In genomic region chr2:10449481-10449831, GRCh38 we compare ENCODE assay signal across 9 cellular contexts. TPM values are rescaled to one million over a fixed set of nuclear protein-coding genes. Genes with fewer than 3 reads are reported as not detected.
A peak's percentile ranks its signal among the peaks of the same experiment; 100 is the strongest.
DNase-seq lines count a peak whose midpoint lies in the region; ATAC-seq, FAIRE-seq and TF ChIP-seq lines count a peak whose summit lies in the region.
"Had no signal": no experiment of that assay in that cellular context is flagged by ENCODE, and none has a peak within 500 bp of the region (broad histone marks: within the 10 kb centered on the region; RNA-seq: fewer than 3 reads in every experiment).

No MANE protein-coding gene starts in this region.

- TF ChIP-seq EP300 in ovary (IDR thresholded peaks at IDR 0.05) = no peak

- H3K27ac Mint-ChIP-seq in Caco-2 (ENCODE audit: unreplicated experiment) = peak overlapping the region; percentile 87

- TF ChIP-seq CTCF in Caco-2 (IDR thresholded peaks at IDR 0.05; ENCODE audit: insufficient read depth in 1 of 2, low read depth in 1 of 2, low read length in 1 of 2, severe bottlenecking in 1 of 2, unreplicated experiment in 1 of 2) = no peak
- no peak for TF ChIP-seq CTCF in OCI-LY7 (conservative IDR thresholded peaks at IDR 0.05; ENCODE audit: low read length)
- no peak for TF ChIP-seq CTCF in endothelial cell of umbilical vein (IDR thresholded peaks at IDR 0.05; ENCODE audit: extremely low read depth in 1 of 2, insufficient read depth in 1 of 2, low read depth in 1 of 2, low read length in 2 of 2)
- TF ChIP-seq CTCF in ovary (IDR thresholded peaks at IDR 0.05) = no peak

- CTCF ChIA-PET in Caco-2 (lab: Charles Lee) (interaction anchor here (0.5 to 1.3 kb wide), 7 partner anchors 15 to 1769 kb away, joined by 3 to 17 read pairs (median 6); no protein-coding TSS in a partner anchor), OCI-LY7 (lab: Charles Lee; ENCODE audit: unreplicated experiment) (no interaction called here), endothelial cell of umbilical vein (lab: Charles Lee) (interaction anchor here (1.6 to 7.4 kb wide), 2 partner anchors 207 to 210 kb away, joined by 3 to 52 read pairs; no protein-coding TSS in a partner anchor)

- no peaks in the 10 kb centered on the region for H3K27me3 ChIP-seq in Caco-2 (replicated peaks; ENCODE audit: control insufficient read depth, insufficient read depth, low read length)
- no peaks in the 10 kb centered on the region for H3K27me3 ChIP-seq in endothelial cell of umbilical vein (ENCODE audit: control insufficient read depth in 2 of 2, insufficient read depth in 2 of 2, low read length in 2 of 2)
- H3K27me3 ChIP-seq in ovary = no peaks in the 10 kb centered on the region
- H3K27me3 ChIP-seq: right atrium auricular region had no signal

- H3K36me3 ChIP-seq in Caco-2 (ENCODE audit: control insufficient read depth, insufficient read depth, low read length) = no peaks in the 10 kb centered on the region
- H3K36me3 ChIP-seq in OCI-LY7 (ENCODE audit: insufficient read depth, low read length) = peaks cover 25% of the 10 kb centered on the region
- H3K36me3 ChIP-seq in endothelial cell of umbilical vein (ENCODE audit: control insufficient read depth in 2 of 2, extremely low read depth in 1 of 2, insufficient read depth in 2 of 2, low read length in 2 of 2) = peaks cover 0 to under 1% of the 10 kb centered on the region in 2 experiments
- H3K36me3 ChIP-seq in ovary = no peaks in the 10 kb centered on the region

- no peak for TF ChIP-seq POLR2A in endothelial cell of umbilical vein (IDR thresholded peaks at IDR 0.05; ENCODE audit: low read depth, low read length)
- TF ChIP-seq POLR2A in ovary (IDR thresholded peaks at IDR 0.05) = no peak

- peaks cover 15% of the 10 kb centered on the region for H3K4me1 Mint-ChIP-seq in Caco-2 (ENCODE audit: low read depth, unreplicated experiment)

- H3K79me2 ChIP-seq in OCI-LY7 (ENCODE audit: insufficient read depth, low read depth, low read length) (peaks cover 33% of the 10 kb centered on the region), endothelial cell of umbilical vein (ENCODE audit: control insufficient read depth, insufficient read depth, low read length) (peaks cover 36% of the 10 kb centered on the region)

- no peak for ATAC-seq in HG03460 (IDR thresholded peaks at IDR 0.05; ENCODE audit: unreplicated experiment)
- no peak for ATAC-seq in GM18861 (IDR thresholded peaks at IDR 0.05; ENCODE audit: unreplicated experiment)

- peak overlapping the region; percentile 98 for H3K4me2 ChIP-seq in OCI-LY7 (ENCODE audit: low read length)
- peak overlapping the region; percentile 67 for H3K4me2 ChIP-seq in endothelial cell of umbilical vein (ENCODE audit: insufficient read depth, low read length)

- H3K9me1 ChIP-seq in endothelial cell of umbilical vein (replicated peaks; ENCODE audit: control insufficient read depth, extremely low read depth, insufficient read depth, low read length) = no peaks in the 10 kb centered on the region

- peak; percentile 53 for FAIRE-seq in endothelial cell of umbilical vein (lab: Jason Lieb, UNC)

- peak overlapping the region; percentile 97 for H3K4me3 ChIP-seq in Caco-2 (ENCODE audit: low read depth, low read length)
- peak overlapping the region; percentile 77 for H3K4me3 ChIP-seq in OCI-LY7 (ENCODE audit: low read depth, low read length, poor library complexity, severe bottlenecking)
- H3K4me3 ChIP-seq in endothelial cell of umbilical vein (replicated peaks in 1 of 3; ENCODE audit: insufficient read depth in 1 of 3, low read depth in 1 of 3, low read length in 3 of 3) = peak overlapping the region in 1 of 3 experiments; percentile 46
- peak overlapping the region; percentile 62 for H3K4me3 ChIP-seq in ovary

- dilution Hi-C loops in endothelial cell of umbilical vein (cut with MboI; ENCODE audit: extremely low pct_ligation_motif_present, low sequenced_read_pairs) = no loop called here

- H3K9me3 ChIP-seq in Caco-2 = no peaks in the 10 kb centered on the region
- H3K9me3 ChIP-seq in OCI-LY7 (ENCODE audit: low read length) = no peaks in the 10 kb centered on the region
- no peaks in the 10 kb centered on the region for H3K9me3 ChIP-seq in endothelial cell of umbilical vein (replicated peaks; ENCODE audit: control insufficient read depth, insufficient read depth, low read length)
- H3K9me3 ChIP-seq in ovary = no peaks in the 10 kb centered on the region
- H3K9me3 ChIP-seq: right atrium auricular region had no signal

- BruUV-seq in Caco-2 (replicated peaks; lab: Mats Ljungman, UMichigan) (no TSS peak), OCI-LY7 (replicated peaks; lab: Mats Ljungman, UMichigan) (no TSS peak), endothelial cell of umbilical vein (replicated peaks; lab: Mats Ljungman, UMichigan) (no TSS peak)

- no peaks in the 10 kb centered on the region for H3K9me3 Mint-ChIP-seq in Caco-2 (ENCODE audit: unreplicated experiment)

- POLR2A ChIA-PET in Caco-2 (lab: Charles Lee) = interaction anchor here (0.6 to 1.1 kb wide), 3 partner anchors 143 to 233 kb away, joined by 3 to 4 read pairs (median 3); no protein-coding TSS in a partner anchor
- POLR2A ChIA-PET in OCI-LY7 (lab: Charles Lee) = interaction anchor here (0.6 to 0.7 kb wide), 3 partner anchors 11 to 360 kb away, joined by 3 to 6 read pairs (median 4); no protein-coding TSS in a partner anchor
- POLR2A ChIA-PET in endothelial cell of umbilical vein (lab: Charles Lee) = interaction anchor here (0.7 kb wide), 1 partner anchor 211 kb away, joined by 4 read pairs; no protein-coding TSS in a partner anchor

- H3K4me1 ChIP-seq in Caco-2 (peaks cover 17% of the 10 kb centered on the region), OCI-LY7 (ENCODE audit: insufficient read depth, low read length, poor library complexity, severe bottlenecking) (peaks cover 21% of the 10 kb centered on the region), endothelial cell of umbilical vein (ENCODE audit: control insufficient read depth, extremely low read depth, insufficient read depth, low read length) (peaks cover 28% of the 10 kb centered on the region), ovary (ENCODE audit: insufficient read depth) (no peaks in the 10 kb centered on the region)

- peaks cover 25% of the 10 kb centered on the region for H4K20me1 ChIP-seq in OCI-LY7 (ENCODE audit: insufficient read depth, low read length)
- peaks cover 2% of the 10 kb centered on the region for H4K20me1 ChIP-seq in endothelial cell of umbilical vein (replicated peaks; ENCODE audit: control insufficient read depth, extremely low read depth, insufficient read depth, low read length)

- peaks cover 36% of the 10 kb centered on the region for H3K36me3 Mint-ChIP-seq in Caco-2 (ENCODE audit: insufficient read depth, unreplicated experiment)

- H3K27ac ChIP-seq in OCI-LY7 (ENCODE audit: low read depth, low read length, poor library complexity, severe bottlenecking) = peak overlapping the region; percentile 85
- no peak overlapping the region for H3K27ac ChIP-seq in endothelial cell of umbilical vein (ENCODE audit: insufficient read depth, low read depth, low read length)
- no peak overlapping the region for H3K27ac ChIP-seq in ovary

- H2AFZ ChIP-seq in OCI-LY7 (ENCODE audit: low read length) = peak overlapping the region; percentile 90; the same call in 1 of the 2 replicates
- no peak overlapping the region for H2AFZ ChIP-seq in endothelial cell of umbilical vein (ENCODE audit: low read depth, low read length)

- H3K9me2 ChIP-seq in OCI-LY7 (ENCODE audit: insufficient read depth, low read length) = no peaks in the 10 kb centered on the region

- WGBS in ovary, 3 donors = 13 to 26% (median 16%) methylated on average over 5 of the region's 5 CpGs

- DNase-seq in Caco-2 = no peak
- DNase-seq in OCI-LY7 (ENCODE audit: low spot score) = no peak
- DNase-seq in endothelial cell of umbilical vein (ENCODE audit: low read depth, low spot score) = no peak
- no peak for DNase-seq in ovary
- no peak for DNase-seq in NCI-H1930 (lab: John Stamatoyannopoulos, UW)
- no peak for DNase-seq in activated effector memory CD4-positive, alpha-beta T cell treated with Interleukin-2 at 50 U/mL for 16 hours

- H3K9ac ChIP-seq in endothelial cell of umbilical vein (replicated peaks; ENCODE audit: extremely low read depth, insufficient read depth, low read length) = peak overlapping the region; percentile 82

- peak overlapping the region; percentile 84 for H3K4me3 Mint-ChIP-seq in Caco-2 (ENCODE audit: unreplicated experiment)

- no peaks in the 10 kb centered on the region for H3K27me3 Mint-ChIP-seq in Caco-2 (ENCODE audit: insufficient read depth, unreplicated experiment)

- intact Hi-C loops in Caco-2 (cut with micrococcal nuclease; ENCODE audit: unreplicated experiment) (no loop called here), OCI-LY7 (cut with micrococcal nuclease; ENCODE audit: unreplicated experiment) (loop anchor here (2.0 to 10.0 kb wide), 8 partner anchors 72 to 1303 kb away; partner anchors contain the start of genes GRHL1, KLF11, PDIA6 and TAF1B), endothelial cell of umbilical vein (cut with micrococcal nuclease) (loop anchor here (2.0 kb wide), 1 partner anchor 101 kb away; no protein-coding TSS in a partner anchor), ovary (cut with DNase I) (no loop called here)

TF ChIP-seq in endothelial cell of umbilical vein, 7 proteins besides CTCF, POLR2A, EP300 and RAD21:
- no peak for TF ChIP-seq POLR2AphosphoS5 (IDR thresholded peaks at IDR 0.05; ENCODE audit: insufficient read depth, low read depth, low read length)
TF ChIP-seq in endothelial cell of umbilical vein: peak in this region for 0.

RNA-seq across cellular contexts. Expression of gene ODC1, which starts 1.3 kb away (rescaled TPM):
- total RNA-seq in Caco-2 (2022) (277 and 285 TPM in 2 replicates), OCI-LY7 (2022) (221 and 256 TPM in 2 replicates), endothelial cell of umbilical vein (104 and 109 TPM in 2 replicates), ovary (100 to 1,000 TPM in 1 of 7 donors, 10 to 100 TPM in 6; 43.2 to 160 (median 55.7) TPM)
- 273 and 306 TPM in 2 replicates for total RNA-seq in OCI-LY7 (2014; rRNA removed; shearing (Covaris generic))
- polyA plus RNA-seq in endothelial cell of umbilical vein (94.8 and 132 TPM in 2 replicates), ovary (100 to 1,000 TPM in 1 of 2 donors, 10 to 100 TPM in 1; 29.1 to 101 TPM)
- polyA plus RNA-seq in endothelial cell of umbilical vein (2011; cell fraction: cytosol; rRNA removed) = 142 and 171 TPM in 2 replicates
- polyA plus RNA-seq in endothelial cell of umbilical vein (2011; cell fraction: nucleus; rRNA removed) = 101 and 125 TPM in 2 replicates
- polyA plus RNA-seq in endothelial cell of umbilical vein (2012) = 129 and 240 TPM in 2 replicates
- 116 and 149 TPM in 2 replicates for polyA minus RNA-seq in endothelial cell of umbilical vein
- 118 TPM for polyA minus RNA-seq in endothelial cell of umbilical vein (2011; cell fraction: cytosol; rRNA and poly(A)+ RNA removed)
- polyA minus RNA-seq in endothelial cell of umbilical vein (2011; cell fraction: nucleus; rRNA and poly(A)+ RNA removed) = 29.3 and 45.7 TPM in 2 replicates

Comparison
In these comparisons a context has a peak if more than half of its experiments do, and no peak if none do; other contexts are left out.
1. intact Hi-C loops: an anchor here in OCI-LY7 (2.0 to 10.0 kb wide) and endothelial cell of umbilical vein (2.0 kb wide); none called in Caco-2 and ovary.